ENCODE assay signal across 23 cellular contexts in the genomic region with DNA sequence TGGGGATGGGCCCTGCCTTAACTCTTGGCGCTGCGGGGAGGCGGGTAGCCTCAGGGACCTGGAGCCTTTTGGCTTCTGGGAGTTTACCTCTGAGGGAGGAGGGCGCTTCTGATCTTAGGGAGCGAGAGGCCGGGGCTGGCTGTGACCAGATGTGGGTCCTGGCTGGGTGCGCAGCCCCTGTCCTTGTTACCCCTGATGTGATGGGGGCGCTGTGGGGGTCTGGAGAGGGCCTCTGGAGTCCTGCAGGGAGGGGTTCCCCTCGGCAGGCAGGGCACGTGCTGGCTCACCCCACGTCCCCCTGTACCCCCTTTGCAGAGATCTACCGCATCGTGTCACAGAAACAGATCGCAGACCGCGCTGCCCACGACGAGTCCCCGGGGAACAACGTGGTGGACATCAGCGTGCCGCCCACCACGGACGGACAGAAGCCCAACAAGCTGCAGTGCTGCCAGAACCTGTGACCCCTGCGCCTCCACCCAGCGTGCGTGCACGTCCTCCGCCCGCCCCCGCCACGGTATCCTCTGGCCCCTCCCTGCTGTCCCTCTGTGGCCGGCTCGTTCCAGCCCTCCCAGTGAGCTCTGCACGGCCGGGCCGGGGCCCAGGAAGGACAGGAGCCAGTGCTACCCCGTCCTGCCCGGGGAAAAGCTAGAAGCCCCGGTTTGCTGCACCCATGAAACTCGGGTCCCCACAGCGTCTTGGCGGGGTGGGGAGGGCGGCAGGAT. TPM values are rescaled to one million over a fixed set of nuclear protein-coding genes. Genes with fewer than 3 reads are reported as not detected.
"Had no signal": no experiment of that assay in that cellular context is flagged by ENCODE, and none has a peak within 500 bp of the region (broad histone marks: within the 10 kb centered on the region; RNA-seq: fewer than 3 reads in every experiment).

No MANE protein-coding gene starts in this region.

- ATAC-seq: body of pancreas had no signal

- H3K27ac ChIP-seq: ascending aorta, body of pancreas, SJSA1, VCaP had no signal

- H3K9me3 Mint-ChIP-seq: activated CD4-positive, alpha-beta memory T cell treated with anti-CD3 and anti-CD28 coated beads, Interleukin-2, amount 10 ng/mL, durations not matched to agents 7 days and 5 days; activated CD4-positive, alpha-beta T cell treated with anti-CD3 and anti-CD28 coated beads, Interleukin-2, amount 10 ng/mL, durations not matched to agents 7 days and 5 days; T-cell had no signal

- H3K4me3 ChIP-seq: ascending aorta, body of pancreas, SJSA1 had no signal

- H3K27me3 Mint-ChIP-seq: activated CD4-positive, alpha-beta memory T cell treated with anti-CD3 and anti-CD28 coated beads, Interleukin-2, amount 10 ng/mL, durations not matched to agents 7 days and 5 days; activated CD4-positive, alpha-beta T cell treated with anti-CD3 and anti-CD28 coated beads, Interleukin-2, amount 10 ng/mL, durations not matched to agents 7 days and 5 days; T-cell had no signal

- H3K4me1 ChIP-seq: ascending aorta, SJSA1 had no signal

- H3K27me3 ChIP-seq: ascending aorta, body of pancreas, Peyer's patch, SJSA1 had no signal

- H3K4me1 Mint-ChIP-seq: activated CD4-positive, alpha-beta memory T cell treated with anti-CD3 and anti-CD28 coated beads, Interleukin-2, amount 10 ng/mL, durations not matched to agents 7 days and 5 days; activated CD4-positive, alpha-beta T cell treated with anti-CD3 and anti-CD28 coated beads, Interleukin-2, amount 10 ng/mL, durations not matched to agents 7 days and 5 days; T-cell had no signal

- DNase-seq: activated CD4-positive, alpha-beta memory T cell treated with anti-CD3 and anti-CD28 coated beads, Interleukin-2, amount 10 ng/mL, durations not matched to agents 7 days and 5 days; activated CD4-positive, alpha-beta T cell treated with anti-CD3 and anti-CD28 coated beads, Interleukin-2, amount 10 ng/mL, durations not matched to agents 7 days and 5 days; activated CD4-positive, CD25-positive, alpha-beta regulatory T cell; activated naive CD4-positive, alpha-beta T cell treated with anti-CD3 and anti-CD28 coated beads, Interleukin-2, amount 50 U/mL, for 16 hours; activated T-cell treated with anti-CD3 and anti-CD28 coated beads for 4 hours; activated T-cell treated with anti-CD3 and anti-CD28 coated beads, Interleukin-2, amount 50 U/mL, for 48 hours; body of pancreas; central memory CD4-positive, alpha-beta T cell; Kasumi-1; KBM-7; NCI-H2029; NCI-H2107; NCI-H345; NCI-H510A; NCI-H526 treated with DMSO at 0.1 percent for 48 hours; NK-92 treated with Interleukin-12 subunit alpha and Interleukin-12 subunit beta, amount 100 ng/mL, for 24 hours; OCI-M1; Peyer's patch; SHP77; T-cell had no signal

- H3K27ac Mint-ChIP-seq: activated CD4-positive, alpha-beta memory T cell treated with anti-CD3 and anti-CD28 coated beads, Interleukin-2, amount 10 ng/mL, durations not matched to agents 7 days and 5 days; T-cell had no signal

- H3K9me3 ChIP-seq: ascending aorta, body of pancreas, Peyer's patch, SJSA1 had no signal

- H3K4me3 Mint-ChIP-seq: activated CD4-positive, alpha-beta memory T cell treated with anti-CD3 and anti-CD28 coated beads, Interleukin-2, amount 10 ng/mL, durations not matched to agents 7 days and 5 days; activated CD4-positive, alpha-beta T cell treated with anti-CD3 and anti-CD28 coated beads, Interleukin-2, amount 10 ng/mL, durations not matched to agents 7 days and 5 days; T-cell had no signal

RNA-seq across cellular contexts. Expression of a gene that starts 39.3 kb away (rescaled TPM):
- total RNA-seq: activated CD4-positive, alpha-beta T cell treated with anti-CD3 and anti-CD28 coated beads, Interleukin-2, amount 10 ng/mL, durations not matched to agents 7 days and 5 days had no signal
